ENCODE assay signal across 16 cellular contexts in genomic region chr16:88477631-88478030, GRCh38. TPM values are rescaled to one million over a fixed set of nuclear protein-coding genes. Genes with fewer than 3 reads are reported as not detected.
DNase-seq lines count a peak whose midpoint lies in the region; ATAC-seq and TF ChIP-seq lines count a peak whose summit lies in the region.
"Had no signal": no experiment of that assay in that cellular context is flagged by ENCODE, and none has a peak within 500 bp of the region (broad histone marks: within the 10 kb centered on the region; RNA-seq: fewer than 3 reads in every experiment).

No MANE protein-coding gene starts in this region.

- no peak for TF ChIP-seq CTCF in progenitor cell of endocrine pancreas (IDR thresholded peaks at IDR 0.05; ENCODE audit: unreplicated experiment)

- intact Hi-C loops in activated CD4-positive, alpha-beta T cell treated with anti-CD3 and anti-CD28 coated beads for 36 hours (cut with DNase I, micrococcal nuclease), result no loop called here

- no peaks in the 10 kb centered on the region for H3K36me3 Mint-ChIP-seq in activated CD4-positive, alpha-beta T cell treated with anti-CD3 and anti-CD28 coated beads for 36 hours (ENCODE audit: low read depth)
- H3K36me3 Mint-ChIP-seq in activated naive CD8-positive, alpha-beta T cell treated with anti-CD3 and anti-CD28 coated beads, Interleukin-2, amount 50 U/mL, for 24 hours (ENCODE audit: low read depth), result no peaks in the 10 kb centered on the region
- peaks cover 3% of the 10 kb centered on the region for H3K36me3 Mint-ChIP-seq in progenitor cell of endocrine pancreas (ENCODE audit: insufficient read depth)

- peaks cover 42% of the 10 kb centered on the region for H3K4me1 Mint-ChIP-seq in activated CD4-positive, alpha-beta T cell treated with anti-CD3 and anti-CD28 coated beads for 36 hours
- H3K4me1 Mint-ChIP-seq in activated naive CD8-positive, alpha-beta T cell treated with anti-CD3 and anti-CD28 coated beads, Interleukin-2, amount 50 U/mL, for 24 hours, result peaks cover 39% of the 10 kb centered on the region
- H3K4me1 Mint-ChIP-seq in progenitor cell of endocrine pancreas (ENCODE audit: low read depth), result peaks cover 42% of the 10 kb centered on the region

- H3K27me3 ChIP-seq in MG63, result no peaks in the 10 kb centered on the region

- H3K27ac Mint-ChIP-seq in activated CD4-positive, alpha-beta T cell treated with anti-CD3 and anti-CD28 coated beads for 36 hours, result peak overlapping the region; percentile 35
- peak overlapping the region; percentile 57 for H3K27ac Mint-ChIP-seq in activated naive CD8-positive, alpha-beta T cell treated with anti-CD3 and anti-CD28 coated beads, Interleukin-2, amount 50 U/mL, for 24 hours
- peak overlapping the region; percentile 83 for H3K27ac Mint-ChIP-seq in progenitor cell of endocrine pancreas

- no peaks in the 10 kb centered on the region for H3K9me3 Mint-ChIP-seq in activated CD4-positive, alpha-beta T cell treated with anti-CD3 and anti-CD28 coated beads for 36 hours (ENCODE audit: low read depth)
- no peaks in the 10 kb centered on the region for H3K9me3 Mint-ChIP-seq in activated naive CD8-positive, alpha-beta T cell treated with anti-CD3 and anti-CD28 coated beads, Interleukin-2, amount 50 U/mL, for 24 hours
- no peaks in the 10 kb centered on the region for H3K9me3 Mint-ChIP-seq in progenitor cell of endocrine pancreas (ENCODE audit: low read depth)

- H3K27me3 Mint-ChIP-seq in activated CD4-positive, alpha-beta T cell treated with anti-CD3 and anti-CD28 coated beads for 36 hours, result no peaks in the 10 kb centered on the region
- no peaks in the 10 kb centered on the region for H3K27me3 Mint-ChIP-seq in activated naive CD8-positive, alpha-beta T cell treated with anti-CD3 and anti-CD28 coated beads, Interleukin-2, amount 50 U/mL, for 24 hours
- no peaks in the 10 kb centered on the region for H3K27me3 Mint-ChIP-seq in progenitor cell of endocrine pancreas

- ATAC-seq in activated CD4-positive, alpha-beta T cell treated with anti-CD3 and anti-CD28 coated beads for 36 hours, result peak; percentile 51
- peak; percentile 56 for ATAC-seq in activated naive CD8-positive, alpha-beta T cell treated with anti-CD3 and anti-CD28 coated beads, Interleukin-2, amount 50 U/mL, for 24 hours
- ATAC-seq in HG02870 (IDR thresholded peaks at IDR 0.05; ENCODE audit: unreplicated experiment), result no peak
- ATAC-seq: A549, sciatic nerve had no signal

- POLR2A ChIA-PET in activated CD4-positive, alpha-beta T cell treated with anti-CD3 and anti-CD28 coated beads for 36 hours (lab: Charles Lee), result no interaction called here

- CTCF ChIA-PET in activated CD4-positive, alpha-beta T cell treated with anti-CD3 and anti-CD28 coated beads for 36 hours (lab: Charles Lee), result no interaction called here

- no peak overlapping the region for H3K4me3 ChIP-seq in MG63
- H3K4me3 ChIP-seq: A549, HAP-1, PC-9 had no signal

- H3K4me3 Mint-ChIP-seq in activated CD4-positive, alpha-beta T cell treated with anti-CD3 and anti-CD28 coated beads for 36 hours, result no peak overlapping the region
- H3K4me3 Mint-ChIP-seq in activated naive CD8-positive, alpha-beta T cell treated with anti-CD3 and anti-CD28 coated beads, Interleukin-2, amount 50 U/mL, for 24 hours, result no peak overlapping the region
- peak overlapping the region; percentile 40 for H3K4me3 Mint-ChIP-seq in progenitor cell of endocrine pancreas (ENCODE audit: low read depth)

- H3K36me3 ChIP-seq in MG63, result no peaks in the 10 kb centered on the region
- H3K36me3 ChIP-seq: HAP-1 had no signal

- no peaks in the 10 kb centered on the region for H3K9me3 ChIP-seq in MG63
- H3K9me3 ChIP-seq: A549, HAP-1 had no signal

- DNase-seq in activated CD4-positive, alpha-beta T cell treated with anti-CD3 and anti-CD28 coated beads for 36 hours, result peak; percentile 22
- no peak for DNase-seq in activated CD4-positive, alpha-beta T cell treated with anti-CD3 and anti-CD28 coated beads for 48 hours
- peak; percentile 15 for DNase-seq in EH (ENCODE audit: low read depth)
- no peak for DNase-seq in activated naive CD8-positive, alpha-beta T cell treated with anti-CD3 and anti-CD28 coated beads, Interleukin-2, amount 50 U/mL, for 24 hours
- DNase-seq in progenitor cell of endocrine pancreas (ENCODE audit: low spot score, unreplicated experiment), result no peak
- no peak for DNase-seq in MG63
- DNase-seq in ecto neural progenitor cell (ENCODE audit: low spot score), result no peak
- DNase-seq: anterior cingulate cortex, cortex of kidney, GF-D8, NCI-H2107, PC-9 had no signal

RNA-seq across cellular contexts. Expression of gene ZFPM1, which starts 24.6 kb away (rescaled TPM):
- 10 to 100 TPM in 1 of 2 experiments, 1 to 10 TPM in 1; 9.9 to 12.6 TPM for total RNA-seq in activated CD4-positive, alpha-beta T cell treated with anti-CD3 and anti-CD28 coated beads for 36 hours
- total RNA-seq in progenitor cell of endocrine pancreas, result 88.5 and 90.6 TPM in 2 replicates
- 0.33 TPM in 1 of 2 replicates, not detected in the other for total RNA-seq in MG63 (2014; rRNA removed; shearing (Covaris generic); ENCODE audit: low replicate concordance)

Comparison
In these comparisons a context has a peak if more than half of its experiments do, and no peak if none do; other contexts are left out.
1. DNase-seq: peak in activated CD4-positive, alpha-beta T cell treated with anti-CD3 and anti-CD28 coated beads for 36 hours (single experiment) and EH (single experiment); none in activated CD4-positive, alpha-beta T cell treated with anti-CD3 and anti-CD28 coated beads for 48 hours (single experiment), activated naive CD8-positive, alpha-beta T cell treated with anti-CD3 and anti-CD28 coated beads, Interleukin-2, amount 50 U/mL, for 24 hours (single experiment), progenitor cell of endocrine pancreas (single experiment), MG63 (single experiment) and ecto neural progenitor cell (single experiment).
2. Peak in every context shown above with its lines, with median percentiles within 50 percentile points of each other: H3K27ac Mint-ChIP-seq.